34 cellular contexts compared by ENCODE assay signal in genomic region chrX:13538414-13538813, GRCh38. TPM values are rescaled to one million over a fixed set of nuclear protein-coding genes. Genes with fewer than 3 reads are reported as not detected.
"Had no signal": no experiment of that assay in that cellular context is flagged by ENCODE, and none has a peak within 500 bp of the region (broad histone marks: within the 10 kb centered on the region; RNA-seq: fewer than 3 reads in every experiment).

No MANE protein-coding gene starts in this region.

- FAIRE-seq: bronchial epithelial cell had no signal

- H3K4me3 ChIP-seq: adrenal gland, ascending aorta, body of pancreas, breast epithelium, cardiac muscle cell had no signal

- DNase-seq: activated effector memory CD4-positive, alpha-beta T cell treated with anti-CD3 and anti-CD28 coated beads, Interleukin-2, amount 50 U/mL, for 16 hours; activated effector memory CD4-positive, alpha-beta T cell treated with Interleukin-2 at 50 U/mL for 16 hours; activated gamma-delta T cell; activated gamma-delta T cell treated with Interleukin-2 at 50 U/mL for 16 hours; activated naive CD4-positive, alpha-beta T cell; activated naive CD4-positive, alpha-beta T cell treated with anti-CD3 and anti-CD28 coated beads for 36 hours; activated naive CD4-positive, alpha-beta T cell treated with anti-CD3 and anti-CD28 coated beads, Interleukin-2, amount 10 ng/mL, durations not matched to agents 7 days and 5 days; activated naive CD4-positive, alpha-beta T cell treated with anti-CD3 and anti-CD28 coated beads, Interleukin-2, amount 50 U/mL, for 16 hours; activated naive CD4-positive, alpha-beta T cell treated with Interleukin-2 at 50 U/mL for 16 hours; activated naive CD8-positive, alpha-beta T cell treated with anti-CD3 and anti-CD28 coated beads for 36 hours; activated naive CD8-positive, alpha-beta T cell treated with anti-CD3 and anti-CD28 coated beads, Interleukin-2, amount 10 ng/mL, durations not matched to agents 7 days and 5 days; activated naive CD8-positive, alpha-beta T cell treated with anti-CD3 and anti-CD28 coated beads, Interleukin-2, amount 50 U/mL, for 24 hours; activated T-cell treated with anti-CD3 and anti-CD28 coated beads, Interleukin-2, amount 50 U/mL, for 1 hour; activated T-cell treated with anti-CD3 and anti-CD28 coated beads, Interleukin-2, amount 50 U/mL, for 24 hours; activated T-cell treated with anti-CD3 and anti-CD28 coated beads, Interleukin-2, amount 50 U/mL, for 4 hours; activated T-cell treated with anti-CD3 and anti-CD28 coated beads, Interleukin-2, amount 50 U/mL, for 48 hours; activated T-cell treated with anti-CD3 and anti-CD28 coated beads, Interleukin-2, amount 50 U/mL, for 72 hours; adrenal gland; amniotic stem cell; amygdala; anterior cingulate cortex; aorta; body of pancreas; brain microvascular endothelial cell; caudate nucleus; central memory CD4-positive, alpha-beta T cell; cerebellar nuclear complex had no signal

- H3K4me1 ChIP-seq: adrenal gland, body of pancreas, breast epithelium had no signal

- H3K36me3 ChIP-seq: adrenal gland, ascending aorta, brain microvascular endothelial cell, breast epithelium, cardiac muscle cell had no signal

- H3K27me3 ChIP-seq: ascending aorta, body of pancreas, brain microvascular endothelial cell, cardiac muscle cell had no signal

- ATAC-seq: activated naive CD4-positive, alpha-beta T cell treated with anti-CD3 and anti-CD28 coated beads, Interleukin-2, amount 50 U/mL, for 72 hours; activated naive CD8-positive, alpha-beta T cell treated with anti-CD3 and anti-CD28 coated beads, Interleukin-2, amount 50 U/mL, for 24 hours; activated T-cell treated with anti-CD3 and anti-CD28 coated beads, Interleukin-2, amount 50 U/mL, for 4 hours; activated T-cell treated with anti-CD3 and anti-CD28 coated beads, Interleukin-2, amount 50 U/mL, for 72 hours; activated T-helper 17 cell treated with anti-CD3 and anti-CD28 coated beads, Interleukin-2, amount 50 U/mL, for 72 hours; body of pancreas had no signal

- H3K27ac ChIP-seq: adrenal gland, ascending aorta, body of pancreas, brain microvascular endothelial cell, breast epithelium, cardiac muscle cell had no signal

- H3K9me3 ChIP-seq: adrenal gland, ascending aorta, body of pancreas, breast epithelium had no signal

RNA-seq across cellular contexts. Expression of gene EGFL6, which starts 31.0 kb away (rescaled TPM):
- total RNA-seq: adrenal gland, ascending aorta, body of pancreas, bronchial epithelial cell, cardiac muscle cell, chondrocyte had no signal
- polyA plus RNA-seq: adrenal gland, aorta had no signal
